Comparison of ENCODE assay signal across 8 cellular contexts in the genomic region with DNA sequence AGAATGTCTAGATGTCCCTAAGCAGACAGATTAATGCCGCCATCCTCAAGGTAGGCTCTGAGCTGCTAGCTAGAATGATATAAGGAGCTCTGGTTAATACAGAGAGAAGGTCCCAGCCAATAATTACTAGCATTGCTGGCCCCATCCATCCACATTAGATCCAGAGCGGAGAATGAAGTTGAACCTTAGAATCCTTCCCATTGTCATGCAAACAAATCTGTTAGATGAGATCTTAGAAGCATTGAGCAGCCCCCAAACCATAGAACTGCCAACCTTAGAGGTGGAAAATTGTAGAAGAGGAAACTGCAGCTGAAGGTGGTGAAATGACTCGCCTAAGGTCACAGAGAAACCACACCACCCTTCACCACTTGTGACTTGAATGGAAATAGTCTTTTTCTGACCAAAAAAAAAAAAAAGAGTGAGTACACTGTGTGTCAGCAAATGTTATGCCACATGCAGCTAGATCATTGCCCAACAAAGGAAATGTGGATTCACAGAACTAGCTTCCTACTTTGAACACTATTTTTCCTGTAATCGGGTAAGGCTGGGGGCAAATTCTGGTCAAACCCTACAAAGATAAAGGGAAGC.
A peak's percentile ranks its signal among the peaks of the same experiment; 100 is the strongest.
DNase-seq lines count a peak whose midpoint lies in the region; ATAC-seq and TF ChIP-seq lines count a peak whose summit lies in the region.

No MANE protein-coding gene starts in this region.

- no peak overlapping the region for H3K4me3 ChIP-seq in CD4-positive, alpha-beta memory T cell (ENCODE audit: low read length in 2 of 2)
- H3K4me3 ChIP-seq in osteoblast (ENCODE audit: insufficient read depth, low read length) = no peak overlapping the region

- CTCF ChIA-PET in CD4-positive, alpha-beta memory T cell (lab: Charles Lee; ENCODE audit: partially characterized antibody) = interaction anchor here (0.7 to 3.2 kb wide), 11 partner anchors 8 to 337 kb away, joined by 3 to 17 read pairs (median 3); no protein-coding TSS in a partner anchor

- no peaks in the 10 kb centered on the region for H4K20me1 ChIP-seq in osteoblast (ENCODE audit: insufficient read depth, low read length)

- POLR2A ChIA-PET in CD4-positive, alpha-beta memory T cell (lab: Charles Lee; ENCODE audit: partially characterized antibody) = interaction anchor here (1.1 to 1.3 kb wide), 2 partner anchors 243 to 244 kb away, joined by 3 read pairs; no protein-coding TSS in a partner anchor

- DNase-seq in CD4-positive, alpha-beta memory T cell = peak in 1 of 5 donors; percentile 9
- DNase-seq in osteoblast (ENCODE audit: insufficient read length, low spot score, missing footprints) (no peak), middle frontal gyrus (ENCODE audit: extremely low spot score, low spot score) (no peak), amygdala (lab: John Stamatoyannopoulos, UW) (no peak), substantia nigra (lab: John Stamatoyannopoulos, UW) (no peak)

- no peaks in the 10 kb centered on the region for H3K79me2 ChIP-seq in osteoblast (ENCODE audit: insufficient read depth, low read length)

- H3K27me3 Mint-ChIP-seq in CD4-positive, alpha-beta memory T cell = no peaks in the 10 kb centered on the region
- no peaks in the 10 kb centered on the region for H3K27me3 Mint-ChIP-seq in activated naive CD4-positive, alpha-beta T cell treated with anti-CD3 and anti-CD28 coated beads, Interleukin-2, amount 50 U/mL, for 24 hours

- H3K36me3 Mint-ChIP-seq in CD4-positive, alpha-beta memory T cell = no peaks in the 10 kb centered on the region
- H3K36me3 Mint-ChIP-seq in activated naive CD4-positive, alpha-beta T cell treated with anti-CD3 and anti-CD28 coated beads, Interleukin-2, amount 50 U/mL, for 24 hours = peaks cover 9% of the 10 kb centered on the region

- peaks cover 0 to 6% (median 3%) of the 10 kb centered on the region in 8 donors for H3K9me3 Mint-ChIP-seq in CD4-positive, alpha-beta memory T cell
- H3K9me3 Mint-ChIP-seq in activated naive CD4-positive, alpha-beta T cell treated with anti-CD3 and anti-CD28 coated beads, Interleukin-2, amount 50 U/mL, for 24 hours = peaks cover 13% of the 10 kb centered on the region

- ATAC-seq in GM19468 (IDR thresholded peaks at IDR 0.05; ENCODE audit: extremely low read depth, unreplicated experiment) (peak; percentile 41), HG03521 (IDR thresholded peaks at IDR 0.05; ENCODE audit: unreplicated experiment) (peak; percentile 73)

- H3K27me3 ChIP-seq in CD4-positive, alpha-beta memory T cell (ENCODE audit: insufficient read depth, low read length) = no peaks in the 10 kb centered on the region
- H3K27me3 ChIP-seq in osteoblast (ENCODE audit: insufficient read depth, low read length) = peaks cover 10% of the 10 kb centered on the region

- H3K4me3 Mint-ChIP-seq in CD4-positive, alpha-beta memory T cell = no peak overlapping the region
- H3K4me3 Mint-ChIP-seq in activated naive CD4-positive, alpha-beta T cell treated with anti-CD3 and anti-CD28 coated beads, Interleukin-2, amount 50 U/mL, for 24 hours = peak overlapping the region; percentile 82

- H3K4me1 ChIP-seq in CD4-positive, alpha-beta memory T cell (ENCODE audit: insufficient read depth, low read length) = peaks cover 31% of the 10 kb centered on the region
- H3K4me1 ChIP-seq in osteoblast (ENCODE audit: insufficient read depth, low read length) = peaks cover 2% of the 10 kb centered on the region

- H3K9me3 ChIP-seq in CD4-positive, alpha-beta memory T cell (ENCODE audit: control insufficient read depth in 1 of 2, low read length in 2 of 2) = no peaks in the 10 kb centered on the region
- no peaks in the 10 kb centered on the region for H3K9me3 ChIP-seq in osteoblast (ENCODE audit: low read depth, low read length)

- H3K27ac Mint-ChIP-seq in CD4-positive, alpha-beta memory T cell = peak overlapping the region; percentile 9 to 80 (median 32)
- H3K27ac Mint-ChIP-seq in activated naive CD4-positive, alpha-beta T cell treated with anti-CD3 and anti-CD28 coated beads, Interleukin-2, amount 50 U/mL, for 24 hours = peak overlapping the region; percentile 99

- no peak overlapping the region for H2AFZ ChIP-seq in osteoblast (ENCODE audit: low read length)

- intact Hi-C loops in CD4-positive, alpha-beta memory T cell (cut with micrococcal nuclease) = loop anchor here (2.0 kb wide), 1 partner anchor 13 kb away; no protein-coding TSS in a partner anchor

- TF ChIP-seq CTCF in osteoblast (IDR thresholded peaks at IDR 0.05; ENCODE audit: extremely low read depth, low read depth, low read length) = no peak

- no peak overlapping the region for H3K27ac ChIP-seq in CD4-positive, alpha-beta memory T cell (ENCODE audit: low read depth, low read length)
- H3K27ac ChIP-seq in osteoblast (ENCODE audit: low read depth, low read length) = peak overlapping the region; percentile 17
- no peak overlapping the region for H3K27ac ChIP-seq in substantia nigra (ENCODE audit: low read depth, low read length, poor library complexity, severe bottlenecking)

- H3K4me2 ChIP-seq in osteoblast (ENCODE audit: insufficient read depth, low read length) = no peak overlapping the region

- no peaks in the 10 kb centered on the region for H3K36me3 ChIP-seq in CD4-positive, alpha-beta memory T cell (ENCODE audit: insufficient read depth, low read length)
- H3K36me3 ChIP-seq in osteoblast (ENCODE audit: insufficient read depth, low read length) = no peaks in the 10 kb centered on the region

- H3K4me1 Mint-ChIP-seq in CD4-positive, alpha-beta memory T cell = peaks cover 26 to 46% (median 34%) of the 10 kb centered on the region in 4 donors
- H3K4me1 Mint-ChIP-seq in activated naive CD4-positive, alpha-beta T cell treated with anti-CD3 and anti-CD28 coated beads, Interleukin-2, amount 50 U/mL, for 24 hours = peaks cover 66% of the 10 kb centered on the region
